Comparison of ENCODE assay signal across 8 cellular contexts in the genomic region with DNA sequence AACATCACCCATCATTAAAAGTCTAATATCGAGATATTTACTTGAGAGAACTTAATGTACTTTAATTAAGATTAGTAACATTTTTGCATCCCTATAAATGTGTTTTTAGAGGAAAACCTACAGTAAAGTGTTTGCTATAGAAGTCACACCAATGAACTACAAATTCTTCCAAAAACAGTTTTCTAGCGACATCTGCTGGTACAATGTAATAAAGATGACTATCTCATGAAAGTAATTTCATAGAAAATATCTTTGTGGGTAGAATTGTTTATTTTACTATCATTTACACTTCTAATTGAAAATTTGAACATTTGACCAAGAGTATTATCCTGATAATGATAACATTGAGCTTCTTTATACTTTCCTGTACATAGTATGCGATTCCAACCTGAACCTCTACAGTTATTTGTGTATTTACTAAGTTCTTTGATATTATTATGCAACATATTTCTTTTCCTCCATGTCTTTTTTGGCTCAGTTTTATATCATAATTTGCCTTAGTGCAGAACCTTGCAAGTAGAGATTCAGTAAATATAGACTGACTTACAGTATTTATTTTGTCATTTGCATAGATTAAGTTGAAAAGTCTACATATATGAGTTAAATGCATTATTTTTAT.
DNase-seq lines count a peak whose midpoint lies in the region; ATAC-seq, FAIRE-seq and TF ChIP-seq lines count a peak whose summit lies in the region.

No MANE protein-coding gene starts in this region.

- TF ChIP-seq CTCF in RWPE2 (IDR thresholded peaks at IDR 0.05; ENCODE audit: poor library complexity, severe bottlenecking) (peak; percentile 87), pancreas (IDR thresholded peaks at IDR 0.05) (peak; percentile 14 to 43 (median 38))

- intact Hi-C loops in pancreas (cut with DNase I), result loop anchor here in 1 of 3 donors (10.0 kb wide), 1 partner anchor 416 kb away; no protein-coding TSS in a partner anchor

- H3K27ac ChIP-seq in RWPE2 (ENCODE audit: poor library complexity, severe bottlenecking) (no peak overlapping the region), pancreas (no peak overlapping the region)

- H3K9me3 ChIP-seq in RWPE2 (ENCODE audit: severe bottlenecking), result no peaks in the 10 kb centered on the region
- no peaks in the 10 kb centered on the region for H3K9me3 ChIP-seq in pancreas

- DNase-seq in NCI-H2171 treated with DMSO at 0.1 percent for 48 hours (lab: John Stamatoyannopoulos, UW), result peak; percentile 57
- DNase-seq in NCI-H2171 (lab: John Stamatoyannopoulos, UW), result no peak
- DNase-seq in LoVo (ENCODE audit: low spot score), result peak; percentile 67
- no peak for DNase-seq in RWPE2 (ENCODE audit: low spot score)
- DNase-seq in fibroblast of peridontal ligament (ENCODE audit: extremely low read depth), result peak; percentile 85
- DNase-seq in pancreas, result no peak

- H3K4me3 ChIP-seq in RWPE2 (ENCODE audit: severe bottlenecking) (no peak overlapping the region), pancreas (no peak overlapping the region)

- H3K27me3 ChIP-seq in RWPE2 (ENCODE audit: insufficient read depth, poor library complexity, severe bottlenecking) (no peaks in the 10 kb centered on the region), pancreas (no peaks in the 10 kb centered on the region)

- ATAC-seq in RWPE2 (ENCODE audit: low read depth) (no peak), pancreas (peak; percentile 58 to 82 (median 70)), GM18520 (IDR thresholded peaks at IDR 0.05; ENCODE audit: unreplicated experiment) (no peak), HG02973 (IDR thresholded peaks at IDR 0.05; ENCODE audit: unreplicated experiment) (no peak)

- no peaks in the 10 kb centered on the region for H3K4me1 ChIP-seq in RWPE2 (ENCODE audit: insufficient read depth, poor library complexity, severe bottlenecking)
- no peaks in the 10 kb centered on the region for H3K4me1 ChIP-seq in pancreas

- no peaks in the 10 kb centered on the region for H3K36me3 ChIP-seq in RWPE2 (ENCODE audit: low read depth)
- H3K36me3 ChIP-seq in pancreas, result no peaks in the 10 kb centered on the region

- FAIRE-seq in pancreas (lab: Jason Lieb, UNC), result peak; percentile 84

- 9 to 12% methylated on average over 3 of the region's 3 CpGs for WGBS in pancreas, 2 donors

Comparison
In these comparisons a context has a peak if more than half of its experiments do, and no peak if none do; other contexts are left out.
1. DNase-seq: peak in NCI-H2171 treated with DMSO at 0.1 percent for 48 hours (single experiment), LoVo (single experiment) and fibroblast of peridontal ligament (single experiment); none in NCI-H2171 (single experiment), RWPE2 (single experiment) and pancreas (0 of 6).
2. ATAC-seq: peak in pancreas (4 of 4); none in RWPE2 (single experiment), GM18520 (single experiment) and HG02973 (single experiment).